Comparison of ENCODE assay signal across 16 cellular contexts in genomic region chr14:68462683-68463082, GRCh38.
DNase-seq lines count a peak whose midpoint lies in the region; ATAC-seq and TF ChIP-seq lines count a peak whose summit lies in the region.
"Had no signal": no experiment of that assay in that cellular context is flagged by ENCODE, and none has a peak within 500 bp of the region (broad histone marks: within the 10 kb centered on the region; RNA-seq: fewer than 3 reads in every experiment).

No MANE protein-coding gene starts in this region.

- H3K4me1 Mint-ChIP-seq in osteocyte (ENCODE audit: unreplicated experiment), result peaks cover 38% of the 10 kb centered on the region
- peaks cover 25% of the 10 kb centered on the region for H3K4me1 Mint-ChIP-seq in stimulated activated memory B cell treated with anti-CD40 and anti-IgM and Interleukin-4, amounts not matched to agents 10 μg/mL and 1 μg/mL and 100 μg/mL, for 72 hours

- H3K79me2 ChIP-seq in GM23248 (ENCODE audit: insufficient read depth), result no peaks in the 10 kb centered on the region

- no peaks in the 10 kb centered on the region for H3K27me3 Mint-ChIP-seq in osteocyte (ENCODE audit: unreplicated experiment)
- H3K27me3 Mint-ChIP-seq in stimulated activated memory B cell treated with anti-CD40 and anti-IgM and Interleukin-4, amounts not matched to agents 10 μg/mL and 1 μg/mL and 100 μg/mL, for 72 hours, result no peaks in the 10 kb centered on the region
- H3K27me3 Mint-ChIP-seq: CD4-positive, CD25-positive, alpha-beta regulatory T cell had no signal

- H3K36me3 ChIP-seq in GM23248 (ENCODE audit: low read depth), result no peaks in the 10 kb centered on the region
- H3K36me3 ChIP-seq in sigmoid colon, result no peaks in the 10 kb centered on the region
- H3K36me3 ChIP-seq: WERI-Rb-1 had no signal

- H3K9me3 Mint-ChIP-seq in osteocyte (ENCODE audit: unreplicated experiment), result no peaks in the 10 kb centered on the region
- no peaks in the 10 kb centered on the region for H3K9me3 Mint-ChIP-seq in stimulated activated memory B cell treated with anti-CD40 and anti-IgM and Interleukin-4, amounts not matched to agents 10 μg/mL and 1 μg/mL and 100 μg/mL, for 72 hours
- H3K9me3 Mint-ChIP-seq: CD4-positive, CD25-positive, alpha-beta regulatory T cell had no signal

- no peak overlapping the region for H3K4me3 Mint-ChIP-seq in osteocyte (ENCODE audit: unreplicated experiment)
- H3K4me3 Mint-ChIP-seq in stimulated activated memory B cell treated with anti-CD40 and anti-IgM and Interleukin-4, amounts not matched to agents 10 μg/mL and 1 μg/mL and 100 μg/mL, for 72 hours, result no peak overlapping the region
- H3K4me3 Mint-ChIP-seq: CD4-positive, CD25-positive, alpha-beta regulatory T cell had no signal

- no peaks in the 10 kb centered on the region for H3K9me2 ChIP-seq in GM23248 (ENCODE audit: insufficient read depth)

- no peaks in the 10 kb centered on the region for H4K20me1 ChIP-seq in GM23248 (ENCODE audit: insufficient read depth)

- no peak overlapping the region for H3K4me2 ChIP-seq in GM23248 (ENCODE audit: unreplicated experiment)

- no peak overlapping the region for H2AFZ ChIP-seq in GM23248

- TF ChIP-seq CTCF in fibroblast of mammary gland (conservative IDR thresholded peaks at IDR 0.05; ENCODE audit: control insufficient read depth, insufficient read depth, low read depth, low read length) (peak; percentile 14), osteocyte (IDR thresholded peaks at IDR 0.05) (peak; percentile 17), sigmoid colon (IDR thresholded peaks at IDR 0.05) (peak in 1 of 4 experiments; percentile 22)

- H3F3A ChIP-seq in GM23248 (ENCODE audit: insufficient read depth), result peaks cover 46% of the 10 kb centered on the region

- ATAC-seq in stimulated activated memory B cell treated with anti-CD40 and anti-IgM and Interleukin-4, amounts not matched to agents 10 μg/mL and 1 μg/mL and 100 μg/mL, for 72 hours, result no peak
- ATAC-seq: body of pancreas had no signal

- H3K27me3 ChIP-seq in GM23248 (replicated peaks; ENCODE audit: insufficient read depth) (no peaks in the 10 kb centered on the region), sigmoid colon (no peaks in the 10 kb centered on the region)
- H3K27me3 ChIP-seq: body of pancreas had no signal

- H3K4me3 ChIP-seq in GM23248 (no peak overlapping the region), fibroblast of mammary gland (ENCODE audit: control insufficient read depth, low read depth, low read length) (no peak overlapping the region), sigmoid colon (no peak overlapping the region)
- H3K4me3 ChIP-seq: body of pancreas had no signal

- no peak for TF ChIP-seq POLR2A in sigmoid colon (IDR thresholded peaks at IDR 0.05)

- H3K9me3 ChIP-seq in GM23248 (ENCODE audit: low read depth) (no peaks in the 10 kb centered on the region), sigmoid colon (no peaks in the 10 kb centered on the region)
- H3K9me3 ChIP-seq: body of pancreas had no signal

- TF ChIP-seq EP300 in sigmoid colon (IDR thresholded peaks at IDR 0.05), result no peak

- in situ Hi-C loops in GM23248 (cut with MboI), result no loop called here

- peak; percentile 29 for DNase-seq in GM23248
- peak; percentile 60 for DNase-seq in RPMI7951 (ENCODE audit: low read depth)
- DNase-seq in fibroblast of mammary gland (ENCODE audit: low read depth), result no peak
- no peak for DNase-seq in osteocyte (ENCODE audit: extremely low spot score, unreplicated experiment)
- no peak for DNase-seq in sigmoid colon
- DNase-seq in stimulated activated CD4-positive, alpha-beta T cell treated with anti-CD3 and anti-CD28 coated beads, Interleukin-4, amount 100 ng/mL, for 4 hours, result no peak
- no peak for DNase-seq in NCI-H1048 (lab: John Stamatoyannopoulos, UW)
- DNase-seq: activated gamma-delta T cell; body of pancreas; CD4-positive, CD25-positive, alpha-beta regulatory T cell; DMS79 treated with DMSO at 0.1 percent for 48 hours; Karpas-422; stimulated activated naive CD4-positive, alpha-beta T cell; T-helper 1 cell; WERI-Rb-1 had no signal

- no peak overlapping the region for H3K27ac Mint-ChIP-seq in osteocyte (ENCODE audit: unreplicated experiment)
- H3K27ac Mint-ChIP-seq in stimulated activated memory B cell treated with anti-CD40 and anti-IgM and Interleukin-4, amounts not matched to agents 10 μg/mL and 1 μg/mL and 100 μg/mL, for 72 hours, result no peak overlapping the region

- H3K27ac ChIP-seq in GM23248, result no peak overlapping the region
- no peak overlapping the region for H3K27ac ChIP-seq in sigmoid colon
- H3K27ac ChIP-seq: body of pancreas, WERI-Rb-1 had no signal

- 96 to 97% methylated on average over 1 of the region's 1 CpG for WGBS in GM23248 (ENCODE audit: low coverage in 1 of 2, low lambda C conversion rate in 2 of 2, missing lambda C conversion rate in 2 of 2), 2 experiments
- WGBS in sigmoid colon, 2 donors, result 96 to 100% methylated on average over 1 of the region's 1 CpG

- no peak overlapping the region for H3K9ac ChIP-seq in GM23248

- intact Hi-C loops in sigmoid colon (cut with DNase I), result no loop called here

- H3K36me3 Mint-ChIP-seq in osteocyte (ENCODE audit: unreplicated experiment), result no peaks in the 10 kb centered on the region
- no peaks in the 10 kb centered on the region for H3K36me3 Mint-ChIP-seq in stimulated activated memory B cell treated with anti-CD40 and anti-IgM and Interleukin-4, amounts not matched to agents 10 μg/mL and 1 μg/mL and 100 μg/mL, for 72 hours
- H3K36me3 Mint-ChIP-seq: CD4-positive, CD25-positive, alpha-beta regulatory T cell had no signal

- H3K4me1 ChIP-seq in GM23248 (ENCODE audit: insufficient read depth) (peaks cover 59% of the 10 kb centered on the region), sigmoid colon (peaks cover 0 to 51% (median 32%) of the 10 kb centered on the region in 4 donors)

Comparison
In these comparisons a context has a peak if more than half of its experiments do, and no peak if none do; other contexts are left out.
1. DNase-seq: peak in GM23248 (single experiment) and RPMI7951 (single experiment); none in fibroblast of mammary gland (single experiment), osteocyte (single experiment), sigmoid colon (single experiment), stimulated activated CD4-positive, alpha-beta T cell treated with anti-CD3 and anti-CD28 coated beads, Interleukin-4, amount 100 ng/mL, for 4 hours (0 of 2) and NCI-H1048 (single experiment).